In the genomic region with DNA sequence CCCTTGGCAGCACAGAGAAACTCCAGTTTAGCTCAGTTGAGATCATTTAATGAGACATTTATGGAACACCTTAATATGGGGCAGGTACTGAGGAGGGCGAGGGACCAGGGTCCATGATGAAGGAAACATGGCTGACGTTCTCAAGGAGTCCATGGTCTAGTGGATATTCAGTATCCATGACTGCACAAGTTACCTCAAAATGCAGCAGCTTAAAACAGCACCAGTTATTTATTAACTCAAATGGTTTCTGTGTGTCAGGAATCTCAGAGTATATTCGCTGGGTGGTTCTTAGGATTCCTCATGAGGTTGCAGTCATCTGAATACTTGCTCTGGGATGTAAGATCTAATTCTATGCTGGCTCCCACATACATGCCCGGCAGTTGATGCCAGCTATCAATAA, we compare ENCODE assay signal across 15 cellular contexts.
"Had no signal": no experiment of that assay in that cellular context is flagged by ENCODE, and none has a peak within 500 bp of the region (broad histone marks: within the 10 kb centered on the region; RNA-seq: fewer than 3 reads in every experiment).

No MANE protein-coding gene starts in this region.

- H3K36me3 ChIP-seq: breast epithelium, left ventricle myocardium inferior, transverse colon had no signal

- H3K27me3 Mint-ChIP-seq: activated CD4-positive, alpha-beta memory T cell treated with anti-CD3 and anti-CD28 coated beads for 36 hours had no signal

- H3K4me1 ChIP-seq: breast epithelium had no signal

- DNase-seq: activated CD4-positive, alpha-beta memory T cell treated with anti-CD3 and anti-CD28 coated beads for 36 hours; activated CD4-positive, alpha-beta T cell treated with anti-CD3 and anti-CD28 coated beads for 1 hour; activated gamma-delta T cell; activated naive CD8-positive, alpha-beta T cell treated with anti-CD3 and anti-CD28 coated beads, Interleukin-2, amount 10 ng/mL, durations not matched to agents 7 days and 5 days; activated T-cell treated with anti-CD3 and anti-CD28 coated beads, Interleukin-2, amount 50 U/mL, for 4 hours; aorta; foreskin melanocyte; left ventricle myocardium inferior; mesendoderm; retina; T-helper 9 cell; transverse colon had no signal

- H3K9me3 Mint-ChIP-seq: activated CD4-positive, alpha-beta memory T cell treated with anti-CD3 and anti-CD28 coated beads for 36 hours; activated naive CD8-positive, alpha-beta T cell treated with anti-CD3 and anti-CD28 coated beads, Interleukin-2, amount 10 ng/mL, durations not matched to agents 7 days and 5 days; activated T-cell treated with anti-CD3 and anti-CD28 coated beads, Interleukin-2, amount 50 U/mL, for 4 hours; neural crest cell had no signal

- H3K27me3 ChIP-seq: breast epithelium, transverse colon had no signal

- H3K4me1 Mint-ChIP-seq: activated naive CD8-positive, alpha-beta T cell treated with anti-CD3 and anti-CD28 coated beads, Interleukin-2, amount 10 ng/mL, durations not matched to agents 7 days and 5 days had no signal

- ATAC-seq: activated T-cell treated with anti-CD3 and anti-CD28 coated beads, Interleukin-2, amount 50 U/mL, for 4 hours had no signal

- H3K4me3 Mint-ChIP-seq: activated CD4-positive, alpha-beta memory T cell treated with anti-CD3 and anti-CD28 coated beads for 36 hours; activated naive CD8-positive, alpha-beta T cell treated with anti-CD3 and anti-CD28 coated beads, Interleukin-2, amount 10 ng/mL, durations not matched to agents 7 days and 5 days; activated T-cell treated with anti-CD3 and anti-CD28 coated beads, Interleukin-2, amount 50 U/mL, for 4 hours; neural crest cell had no signal

- H3K4me3 ChIP-seq: breast epithelium, left ventricle myocardium inferior, skin epidermis, transverse colon had no signal

- H3K36me3 Mint-ChIP-seq: activated CD4-positive, alpha-beta memory T cell treated with anti-CD3 and anti-CD28 coated beads for 36 hours; activated naive CD8-positive, alpha-beta T cell treated with anti-CD3 and anti-CD28 coated beads, Interleukin-2, amount 10 ng/mL, durations not matched to agents 7 days and 5 days had no signal

- H3K27ac ChIP-seq: breast epithelium, left ventricle myocardium inferior, skin epidermis, transverse colon had no signal

- H3K27ac Mint-ChIP-seq: activated CD4-positive, alpha-beta memory T cell treated with anti-CD3 and anti-CD28 coated beads for 36 hours; activated naive CD8-positive, alpha-beta T cell treated with anti-CD3 and anti-CD28 coated beads, Interleukin-2, amount 10 ng/mL, durations not matched to agents 7 days and 5 days had no signal
